Comparison of ENCODE assay signal across 9 cellular contexts in the genomic region with DNA sequence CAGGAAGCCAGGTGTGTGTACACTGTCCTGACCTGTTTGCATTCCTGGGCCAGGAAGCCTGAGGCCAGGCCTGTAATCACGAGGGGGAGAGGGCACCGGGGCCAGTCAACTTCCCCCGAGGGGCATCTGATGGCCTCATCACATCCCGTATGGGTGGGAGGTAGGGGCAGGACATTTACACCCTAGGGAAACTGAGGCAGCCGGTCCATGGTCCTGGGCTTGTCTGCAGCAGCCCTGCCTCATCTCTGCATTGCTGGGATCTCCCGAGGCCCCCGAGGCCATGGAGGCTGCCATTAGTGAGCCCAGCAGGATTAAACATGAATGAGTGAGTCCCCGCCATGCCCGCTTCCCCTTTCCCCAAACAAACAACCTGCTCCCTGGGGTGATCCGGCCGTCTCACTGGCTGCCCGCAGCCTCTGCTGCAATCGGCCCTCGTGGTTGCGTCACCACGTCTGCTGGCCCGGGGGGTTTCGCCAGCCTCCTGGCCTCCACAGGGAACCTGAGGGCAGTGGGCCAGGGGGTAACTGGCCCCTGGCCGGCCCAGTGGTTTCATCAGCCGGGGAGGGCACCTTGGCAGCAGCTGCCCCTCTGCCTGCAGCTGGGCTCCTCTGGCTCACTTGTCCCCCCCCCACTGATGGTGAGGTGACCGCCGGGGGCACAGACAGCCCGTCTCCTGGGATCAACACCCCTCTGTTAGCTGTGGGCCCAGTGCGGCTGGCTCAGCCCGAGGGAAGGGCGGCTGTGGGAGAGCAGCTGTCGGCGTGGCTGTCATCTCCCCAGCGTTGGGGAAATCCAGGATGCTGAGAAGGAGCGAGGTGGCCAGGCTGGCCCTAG.
DNase-seq lines count a peak whose midpoint lies in the region; ATAC-seq and TF ChIP-seq lines count a peak whose summit lies in the region.
"Had no signal": no experiment of that assay in that cellular context is flagged by ENCODE, and none has a peak within 500 bp of the region (broad histone marks: within the 10 kb centered on the region; RNA-seq: fewer than 3 reads in every experiment).

No MANE protein-coding gene starts in this region.

- H3K4me1 ChIP-seq in heart left ventricle (peaks cover 6 to 51% (median 28%) of the 10 kb centered on the region in 12 donors), thyroid gland (peaks cover 34 to 52% of the 10 kb centered on the region in 2 donors)

- H3K27ac ChIP-seq in heart left ventricle (no peak overlapping the region), thyroid gland (peak overlapping the region in 2 of 3 donors; percentile 14 to 44)

- intact Hi-C loops in heart left ventricle (cut with DNase I) = loop anchor here in 1 of 10 donors (5.0 kb wide), 1 partner anchor 32 kb away; no protein-coding TSS in a partner anchor
- intact Hi-C loops in thyroid gland (cut with DNase I) = no loop called here

- no peak for TF ChIP-seq POLR2A in heart left ventricle (IDR thresholded peaks at IDR 0.05)
- no peak for TF ChIP-seq POLR2A in thyroid gland (IDR thresholded peaks at IDR 0.05)

- peak; percentile 22 for DNase-seq in NCI-H1694 treated with DMSO at 0.1 percent for 48 hours (lab: John Stamatoyannopoulos, UW)
- DNase-seq in NCI-H1694 (lab: John Stamatoyannopoulos, UW) = no peak
- DNase-seq in SIG-M5 (lab: John Stamatoyannopoulos, UW) = peak; percentile 60
- peak in 4 of 5 donors; percentile 52 to 86 (median 62) for DNase-seq in heart left ventricle
- DNase-seq in thyroid gland = peak; percentile 39 to 42
- DNase-seq in HCEC 1CT = no peak
- DNase-seq in GM20000 (ENCODE audit: low spot score) = no peak
- DNase-seq: activated CD4-positive, alpha-beta memory T cell treated with anti-CD3 and anti-CD28 coated beads for 36 hours had no signal

- no peaks in the 10 kb centered on the region for H3K36me3 ChIP-seq in heart left ventricle
- no peaks in the 10 kb centered on the region for H3K36me3 ChIP-seq in thyroid gland

- peak in 1 of 4 donors; percentile 6 for ATAC-seq in heart left ventricle
- ATAC-seq in HG03159 (IDR thresholded peaks at IDR 0.05; ENCODE audit: unreplicated experiment) = no peak

- H3K9me3 ChIP-seq in heart left ventricle = no peaks in the 10 kb centered on the region
- H3K9me3 ChIP-seq in thyroid gland = no peaks in the 10 kb centered on the region

- TF ChIP-seq CTCF in heart left ventricle (IDR thresholded peaks at IDR 0.05) (no peak), thyroid gland (IDR thresholded peaks at IDR 0.05) (no peak), GM20000 (IDR thresholded peaks at IDR 0.05; ENCODE audit: extremely low read depth, missing control alignments) (no peak)

- 70 to 79% (median 73%) methylated on average over 15 to 30 of the region's 30 CpGs for WGBS in heart left ventricle, 4 donors
- WGBS in thyroid gland, 2 donors = 85 to 87% methylated on average over 10 to 20 of the region's 30 CpGs

- H3K27me3 ChIP-seq in heart left ventricle (no peaks in the 10 kb centered on the region), thyroid gland (no peaks in the 10 kb centered on the region)

- H3K4me3 ChIP-seq in heart left ventricle (no peak overlapping the region), thyroid gland (replicated peaks in 1 of 3) (no peak overlapping the region)

Comparison
In these comparisons a context has a peak if more than half of its experiments do, and no peak if none do; other contexts are left out.
1. DNase-seq: peak in NCI-H1694 treated with DMSO at 0.1 percent for 48 hours (single experiment), SIG-M5 (single experiment), heart left ventricle (4 of 5) and thyroid gland (2 of 2); none in NCI-H1694 (single experiment), HCEC 1CT (single experiment) and GM20000 (single experiment).
2. H3K27ac ChIP-seq: peak in thyroid gland (2 of 3); none in heart left ventricle (0 of 12).